Comparison of ENCODE assay signal across 19 cellular contexts in genomic region chr4:187016101-187016500, GRCh38.
"Had no signal": no experiment of that assay in that cellular context is flagged by ENCODE, and none has a peak within 500 bp of the region (broad histone marks: within the 10 kb centered on the region; RNA-seq: fewer than 3 reads in every experiment).

No MANE protein-coding gene starts in this region.

- H3K4me1 ChIP-seq: Peyer's patch, SJCRH30 had no signal

- H3K9me3 ChIP-seq: MG63, Peyer's patch, SJCRH30 had no signal

- ATAC-seq: PC-3, Right ventricle myocardium inferior, SK-N-SH treated with all-trans-retinoic acid at 6 μM for 48 hours had no signal

- H3K36me3 ChIP-seq: MG63, Peyer's patch, SJCRH30 had no signal

- H3K4me3 ChIP-seq: MG63, Peyer's patch, SJCRH30 had no signal

- H3K27me3 ChIP-seq: MG63, Peyer's patch, SJCRH30 had no signal

- H3K27ac ChIP-seq: Peyer's patch, SJCRH30 had no signal

- DNase-seq: KBM-7, MG63, NCI-H1092, NCI-H1417 treated with DMSO at 0.1 percent for 48 hours, NCI-H146, NCI-H1694 treated with DMSO at 0.1 percent for 48 hours, NCI-H1930, NCI-H2081, NCI-H2107, NCI-H2227 treated with DMSO at 0.1 percent for 48 hours, NCI-H524 treated with DMSO at 0.1 percent for 48 hours, NCI-H69, NCI-H774, PC-3, Peyer's patch, SHP77 treated with DMSO at 0.1 percent for 48 hours, SJCRH30 had no signal
